9 cellular contexts compared by ENCODE assay signal in genomic region chr10:28326516-28327493, GRCh38. TPM values are rescaled to one million over a fixed set of nuclear protein-coding genes. Genes with fewer than 3 reads are reported as not detected.
A peak's percentile ranks its signal among the peaks of the same experiment; 100 is the strongest.
DNase-seq lines count a peak whose midpoint lies in the region; TF ChIP-seq lines count a peak whose summit lies in the region.
"Had no signal": no experiment of that assay in that cellular context is flagged by ENCODE, and none has a peak within 500 bp of the region (broad histone marks: within the 10 kb centered on the region; RNA-seq: fewer than 3 reads in every experiment).

No MANE protein-coding gene starts in this region.

- H2BK120ac ChIP-seq in mesendoderm (ENCODE audit: low read depth, low read length) = no peak overlapping the region

- no peaks in the 10 kb centered on the region for H3K9me3 ChIP-seq in tibial nerve
- H3K9me3 ChIP-seq: MG63 had no signal

- WGBS in mesendoderm (ENCODE audit: extremely low coverage, insufficient coverage, low lambda C conversion rate) = no CpG with 5 or more reads among the region's 10 CpGs
- 34 to 47% methylated on average over 10 of the region's 10 CpGs for WGBS in tibial nerve, 2 donors

- no peak overlapping the region for H3K9ac ChIP-seq in mesendoderm (ENCODE audit: low read length)

- H3K4me2 ChIP-seq in mesendoderm (ENCODE audit: low read length) = no peak overlapping the region

- H2BK5ac ChIP-seq in mesendoderm (ENCODE audit: low read length) = no peak overlapping the region

- H3K4me3 ChIP-seq in mesendoderm (ENCODE audit: low read length) = no peak overlapping the region
- no peak overlapping the region for H3K4me3 ChIP-seq in tibial nerve
- H3K4me3 ChIP-seq: MG63 had no signal

- no peak overlapping the region for H3K27ac ChIP-seq in mesendoderm (ENCODE audit: low read depth, low read length)
- peak overlapping the region in 3 of 4 donors; percentile 38 to 73 (median 63) for H3K27ac ChIP-seq in tibial nerve

- H3K27me3 ChIP-seq in mesendoderm (ENCODE audit: insufficient read depth, low read length, poor library complexity) = no peaks in the 10 kb centered on the region
- no peaks in the 10 kb centered on the region for H3K27me3 ChIP-seq in tibial nerve
- H3K27me3 ChIP-seq: MG63 had no signal

- no peak overlapping the region for H4K8ac ChIP-seq in mesendoderm (ENCODE audit: low read depth, low read length)

- no peaks in the 10 kb centered on the region for H3K36me3 ChIP-seq in mesendoderm (ENCODE audit: control insufficient read depth, insufficient read depth, low read length)
- no peaks in the 10 kb centered on the region for H3K36me3 ChIP-seq in tibial nerve
- H3K36me3 ChIP-seq: MG63 had no signal

- no peaks in the 10 kb centered on the region for H3K79me1 ChIP-seq in mesendoderm (ENCODE audit: low read length)

- no peaks in the 10 kb centered on the region for H3K79me2 ChIP-seq in mesendoderm (ENCODE audit: control insufficient read depth, insufficient read depth, low read length)

- CTCF ChIA-PET in GM10248 (lab: Yijun Ruan, JAX) = interaction anchor here (0.8 to 2.2 kb wide), 4 partner anchors 13 to 54 kb away, joined by 4 to 6 read pairs (median 4); partner anchors contain the start of gene MPP7

- no peak overlapping the region for H4K5ac ChIP-seq in mesendoderm (ENCODE audit: low read length)

- H2BK15ac ChIP-seq in mesendoderm (replicated peaks; ENCODE audit: low read depth) = no peak overlapping the region

- peak; percentile 10 to 36 for DNase-seq in SHP77 (lab: John Stamatoyannopoulos, UW)
- DNase-seq in SHP77 treated with DMSO at 0.1 percent for 48 hours (lab: John Stamatoyannopoulos, UW) = no peak
- DNase-seq in dermis blood vessel endothelial cell = peak; percentile 58
- peak; percentile 43 for DNase-seq in mesendoderm
- DNase-seq in tibial nerve (ENCODE audit: low spot score in 2 of 2) = peak in 1 of 2 donors; percentile 9
- DNase-seq in GM10248 (ENCODE audit: extremely low spot score) = no peak
- DNase-seq in stimulated activated CD4-positive, alpha-beta T cell treated with anti-CD3 and anti-CD28 coated beads, Interleukin-1b, Interleukin-23, amount 100 ng/mL, for 48 hours = no peak
- DNase-seq in stimulated activated naive CD4-positive, alpha-beta T cell (lab: John Stamatoyannopoulos, UW) = no peak
- DNase-seq: MG63 had no signal

- H3K4me1 ChIP-seq in mesendoderm (ENCODE audit: control insufficient read depth, low read depth, low read length) (no peaks in the 10 kb centered on the region), tibial nerve (peaks cover 0 to 28% (median 5%) of the 10 kb centered on the region in 4 donors)

- H3K56ac ChIP-seq in mesendoderm (ENCODE audit: low read length) = no peak overlapping the region

- TF ChIP-seq EP300 in tibial nerve (IDR thresholded peaks at IDR 0.05) = no peak

- no peak overlapping the region for H3K18ac ChIP-seq in mesendoderm (ENCODE audit: low read length)

- POLR2A ChIA-PET in GM10248 (lab: Yijun Ruan, JAX) = no interaction called here

- no peak overlapping the region for H3K23ac ChIP-seq in mesendoderm (ENCODE audit: low read length)

- no peak overlapping the region for H2AK5ac ChIP-seq in mesendoderm (ENCODE audit: low read length)

- TF ChIP-seq POLR2A in tibial nerve (IDR thresholded peaks at IDR 0.05) = no peak

- no peak overlapping the region for H3K4ac ChIP-seq in mesendoderm (ENCODE audit: low read depth, low read length)

- TF ChIP-seq CTCF in tibial nerve (IDR thresholded peaks at IDR 0.05) (no peak), GM10248 (IDR thresholded peaks at IDR 0.05; ENCODE audit: control extremely low read depth, extremely low read depth, low read depth, missing control alignments) (no peak)

RNA-seq across cellular contexts. Expression of gene MPP7, which starts 23.9 kb away (rescaled TPM):
- total RNA-seq in dermis blood vessel endothelial cell (6.8 and 16.3 TPM in 2 replicates), tibial nerve (1 to 10 TPM; 1.5 to 8.4 (median 4.3) TPM)
- 3.9 TPM for polyA plus RNA-seq in mesendoderm (2013, experiment 1 of 2)
- polyA plus RNA-seq in mesendoderm (2013, experiment 2 of 2) = 3.9 TPM

Comparison
In these comparisons a context has a peak if more than half of its experiments do, and no peak if none do; other contexts are left out.
1. DNase-seq: peak in SHP77 (2 of 2), dermis blood vessel endothelial cell (single experiment) and mesendoderm (single experiment); none in SHP77 treated with DMSO at 0.1 percent for 48 hours (single experiment), GM10248 (single experiment), stimulated activated CD4-positive, alpha-beta T cell treated with anti-CD3 and anti-CD28 coated beads, Interleukin-1b, Interleukin-23, amount 100 ng/mL, for 48 hours (single experiment) and stimulated activated naive CD4-positive, alpha-beta T cell (0 of 6).